In genomic region chr9:121529237-121529987, GRCh38 we compare ENCODE assay signal across 9 cellular contexts. TPM values are rescaled to one million over a fixed set of nuclear protein-coding genes. Genes with fewer than 3 reads are reported as not detected.
A peak's percentile ranks its signal among the peaks of the same experiment; 100 is the strongest.
DNase-seq lines count a peak whose midpoint lies in the region; ATAC-seq and TF ChIP-seq lines count a peak whose summit lies in the region.
"Had no signal": no experiment of that assay in that cellular context is flagged by ENCODE, and none has a peak within 500 bp of the region (broad histone marks: within the 10 kb centered on the region; RNA-seq: fewer than 3 reads in every experiment).

No MANE protein-coding gene starts in this region.

- H3K27me3 ChIP-seq in colonic mucosa (no peaks in the 10 kb centered on the region), transverse colon (no peaks in the 10 kb centered on the region)

- ATAC-seq in left lobe of liver, result peak; percentile 73
- no peak for ATAC-seq in GM21390 (IDR thresholded peaks at IDR 0.05; ENCODE audit: unreplicated experiment)
- ATAC-seq in HG03571 (IDR thresholded peaks at IDR 0.05; ENCODE audit: unreplicated experiment), result no peak

- no peak overlapping the region for H3K9ac ChIP-seq in colonic mucosa (ENCODE audit: low read depth in 2 of 2, low read length in 2 of 2)

- H3K4me3 ChIP-seq in colonic mucosa, result no peak overlapping the region
- H3K4me3 ChIP-seq in transverse colon, result no peak overlapping the region

- TF ChIP-seq CTCF in colonic mucosa (IDR thresholded peaks at IDR 0.05) (no peak), transverse colon (IDR thresholded peaks at IDR 0.05) (no peak)

- H3K36me3 ChIP-seq in colonic mucosa, result no peaks in the 10 kb centered on the region
- H3K36me3 ChIP-seq in transverse colon, result no peaks in the 10 kb centered on the region

- WGBS in transverse colon (ENCODE audit: low coverage in 1 of 2), 2 donors, result 20 to 36% methylated on average over 1 to 11 of the region's 11 CpGs

- intact Hi-C loops in colonic mucosa (cut with DNase I) (no loop called here), transverse colon (cut with DNase I; ENCODE audit: low total_unique reads) (no loop called here)

- no peak for TF ChIP-seq EP300 in transverse colon (IDR thresholded peaks at IDR 0.05; ENCODE audit: low read depth)

- H3K9me3 ChIP-seq in colonic mucosa, result no peaks in the 10 kb centered on the region
- H3K9me3 ChIP-seq in transverse colon, result no peaks in the 10 kb centered on the region

- H3K27ac ChIP-seq in colonic mucosa (no peak overlapping the region), transverse colon (peak overlapping the region in 1 of 4 donors; percentile 17)

- no peak for TF ChIP-seq POLR2A in transverse colon (IDR thresholded peaks at IDR 0.05)

- in situ Hi-C loops in transverse colon (cut with MboI; ENCODE audit: low pct_ligation_motif_present in 1 of 4, low pct_unique_long_range_greater_than_20kb in 1 of 4, low sequenced_read_pairs in 3 of 4), result no loop called here

- DNase-seq in LHCN-M2 (ENCODE audit: low read depth), result peak; percentile 68
- peak; percentile 71 for DNase-seq in colonic mucosa
- peak; percentile 69 for DNase-seq in left lobe of liver (ENCODE audit: low spot score)
- peak; percentile 74 for DNase-seq in transverse colon
- no peak for DNase-seq in AML-193 (lab: John Stamatoyannopoulos, UW)
- no peak for DNase-seq in cerebellar cortex (ENCODE audit: low spot score)

- H3K4me1 ChIP-seq in colonic mucosa (no peaks in the 10 kb centered on the region), transverse colon (peaks cover 0 to 8% (median 7%) of the 10 kb centered on the region in 4 donors)

RNA-seq across cellular contexts. Expression of gene GGTA1, which starts 29.8 kb away (rescaled TPM):
- total RNA-seq in LHCN-M2 (2014; rRNA removed) (not detected in 2 replicates), colonic mucosa (1 to 10 TPM in 1 of 2 donors, under 1 TPM in 1; 0.94 to 4.2 TPM), left lobe of liver (1.2 TPM), transverse colon (10 to 100 TPM in 1 of 4 donors, 1 to 10 TPM in 2, not detected in 1; 1.9 to 37.8 (median 3.5) TPM)
- not detected for polyA plus RNA-seq in LHCN-M2 (2012)
- total RNA-seq: T-helper 1 cell treated with Interleukin-12 subunit alpha and Interleukin-12 subunit beta and Interleukin-4 antibody, amounts not matched to agents 30 ng/mL and 1 ng/mL, for 36 hours had no signal

Comparison
In these comparisons a context has a peak if more than half of its experiments do, and no peak if none do; other contexts are left out.
1. DNase-seq: peak in LHCN-M2 (single experiment), colonic mucosa (single experiment), left lobe of liver (single experiment) and transverse colon (single experiment); none in AML-193 (0 of 2) and cerebellar cortex (single experiment).